ENCODE assay signal across 9 cellular contexts in the genomic region with DNA sequence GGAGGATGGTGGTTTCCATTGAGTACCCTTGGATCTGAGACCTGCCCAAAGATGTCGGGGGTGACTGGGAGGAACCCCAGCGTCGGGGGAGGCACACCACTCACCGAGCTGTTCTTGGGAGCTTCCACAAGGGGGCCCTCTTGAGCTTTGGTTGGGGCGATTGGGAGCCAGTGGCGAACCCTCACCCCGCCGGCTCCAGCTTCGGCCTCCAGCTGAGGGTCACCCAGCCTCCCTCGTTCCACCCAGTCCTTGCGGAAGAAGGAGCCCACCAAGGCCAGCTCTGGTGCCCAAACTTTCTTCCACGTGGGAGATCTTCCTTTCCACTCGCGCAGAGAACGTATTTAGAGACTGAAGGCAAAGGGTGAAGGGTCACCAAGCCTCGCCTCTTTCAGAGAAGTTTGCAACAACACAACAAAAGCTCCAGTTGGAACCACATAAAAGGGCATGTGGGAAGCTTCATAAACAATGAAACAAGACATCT. TPM values are rescaled to one million over a fixed set of nuclear protein-coding genes. Genes with fewer than 3 reads are reported as not detected.
DNase-seq lines count a peak whose midpoint lies in the region; ATAC-seq, FAIRE-seq and TF ChIP-seq lines count a peak whose summit lies in the region.
"Had no signal": no experiment of that assay in that cellular context is flagged by ENCODE, and none has a peak within 500 bp of the region (broad histone marks: within the 10 kb centered on the region; RNA-seq: fewer than 3 reads in every experiment).

No MANE protein-coding gene starts in this region.

- CTCF ChIA-PET in HepG2 (lab: Yijun Ruan, JAX; ENCODE audit: low intra/inter-chr PET ratio, low total read pairs): interaction anchor here (1.1 to 1.8 kb wide), 2 partner anchors 357 to 371 kb away, joined by 7 to 12 read pairs; a partner anchor contains a TSS

- H3K9me3 ChIP-seq in HepG2 (ENCODE audit: low read length): peaks cover 19% of the 10 kb centered on the region

- H3K27me3 ChIP-seq in HepG2 (ENCODE audit: control insufficient read depth in 1 of 2, insufficient read depth in 2 of 2, low read length in 2 of 2): peaks cover 0 to 21% of the 10 kb centered on the region in 2 experiments; a peak in 1 of 5 replicates

- FAIRE-seq in HepG2 (lab: Jason Lieb, UNC): peak; percentile 26
- FAIRE-seq: A204.1 had no signal

- peak; percentile 87 for ATAC-seq in HepG2
- ATAC-seq in HG02852 (IDR thresholded peaks at IDR 0.05; ENCODE audit: unreplicated experiment): no peak

- no peak overlapping the region for H3K4me3 ChIP-seq in HepG2 (replicated peaks in 1 of 3; ENCODE audit: insufficient read depth in 1 of 3, low read depth in 2 of 3, low read length in 3 of 3)

- H3K9ac ChIP-seq in HepG2 (ENCODE audit: insufficient read depth, low read depth, low read length): no peak overlapping the region

- H3K79me2 ChIP-seq in HepG2 (ENCODE audit: insufficient read depth, low read length): no peaks in the 10 kb centered on the region

- TF ChIP-seq POLR2A in HepG2 (IDR thresholded peaks at IDR 0.05; ENCODE audit: insufficient read depth in 1 of 2, low read depth in 2 of 2, low read length in 2 of 2): no peak

- no peak overlapping the region for H2AFZ ChIP-seq in HepG2 (ENCODE audit: low read length)

- POLR2A ChIA-PET in HepG2 (lab: Yijun Ruan, JAX): no interaction called here

- no peaks in the 10 kb centered on the region for H3K36me3 ChIP-seq in HepG2 (replicated peaks in 1 of 2; ENCODE audit: control insufficient read depth in 1 of 2, insufficient read depth in 2 of 2, low read length in 2 of 2)

- TF ChIP-seq EP300 in HepG2 (IDR thresholded peaks at IDR 0.05; ENCODE audit: low read depth in 2 of 2, low read length in 2 of 2) (no peak), HepG2 (CRISPR knock-in tag; IDR thresholded peaks at IDR 0.05; ENCODE audit: borderline replicate concordance) (no peak)

- no peak overlapping the region for H3K4me3 Mint-ChIP-seq in brain

- H3K27ac Mint-ChIP-seq in brain: peak overlapping the region in 1 of 5 experiments; percentile 37

- no TSS peak for BruUV-seq in HepG2 (replicated peaks; lab: Mats Ljungman, UMichigan)

- H3K27me3 Mint-ChIP-seq in brain: peaks cover 4% of the 10 kb centered on the region

- H3K27ac ChIP-seq in HepG2 (ENCODE audit: extremely low read length, insufficient read depth, low read length): no peak overlapping the region

- peaks cover 44% of the 10 kb centered on the region for H3K36me3 Mint-ChIP-seq in brain

- in situ Hi-C loops in HepG2 (cut with HindIII; ENCODE audit: extremely low pct_ligation_motif_present, low pct_unique_long_range_greater_than_20kb): loop anchor here (10.0 kb wide), 1 partner anchor 363 kb away; no protein-coding TSS in a partner anchor

- H4K20me1 ChIP-seq in HepG2 (ENCODE audit: insufficient read depth, low read length): no peaks in the 10 kb centered on the region

- H3K4me1 Mint-ChIP-seq in brain: peaks cover 6% of the 10 kb centered on the region

- H3K9me3 Mint-ChIP-seq in brain: peaks cover 43 to 67% (median 54%) of the 10 kb centered on the region in 5 experiments

- WGBS in HepG2 (ENCODE audit: low lambda C conversion rate): 26% methylated on average over 12 of the region's 16 CpGs

- DNase-seq in DMS 273 (lab: John Stamatoyannopoulos, UW; ENCODE audit: unreplicated experiment): peak; percentile 70
- DNase-seq in DMS 273 treated with DMSO at 0.1 percent for 48 hours (lab: John Stamatoyannopoulos, UW): no peak
- peak; percentile 79 for DNase-seq in SW480 (ENCODE audit: low spot score)
- DNase-seq in HepG2 (ENCODE audit: low spot score): peak; percentile 42
- DNase-seq in stimulated activated CD8-positive, alpha-beta memory T cell treated with anti-CD3 and anti-CD28 coated beads, Interleukin-15, amount 100 ng/mL, for 48 hours (ENCODE audit: low read depth in 2 of 2): peak; percentile 35 to 47
- no peak for DNase-seq in cortex of kidney (lab: John Stamatoyannopoulos, UW)

- intact Hi-C loops in HepG2 (cut with micrococcal nuclease; ENCODE audit: unreplicated experiment): no loop called here

- no peaks in the 10 kb centered on the region for H3K4me1 ChIP-seq in HepG2 (ENCODE audit: insufficient read depth, low read length)

- H3K4me2 ChIP-seq in HepG2 (ENCODE audit: low read depth, low read length): no peak overlapping the region

- TF ChIP-seq CTCF in brain (conservative IDR thresholded peaks at IDR 0.05) (peak; percentile 27 to 57), HepG2 (CRISPR knock-in tag; IDR thresholded peaks at IDR 0.05) (peak; percentile 66)

- TF ChIP-seq RAD21 in HepG2 (CRISPR knock-in tag; IDR thresholded peaks at IDR 0.05): peak; percentile 83

TF ChIP-seq in HepG2, 621 proteins besides CTCF, POLR2A, EP300 and RAD21 (continues in another document):
- TF ChIP-seq SNAI1 (CRISPR knock-in tag; IDR thresholded peaks at IDR 0.05; ENCODE audit: borderline replicate concordance): no peak
- no peak for TF ChIP-seq HNF4A (CRISPR knock-in tag; IDR thresholded peaks at IDR 0.05)
- TF ChIP-seq MAZ (IDR thresholded peaks at IDR 0.05; ENCODE audit: borderline replicate concordance, low read depth, low read length): peak; percentile 39; the same call in 1 of the 2 replicates
- no peak for TF ChIP-seq MAZ (CRISPR knock-in tag; IDR thresholded peaks at IDR 0.05; ENCODE audit: low read depth)
- TF ChIP-seq, protein P1, sequence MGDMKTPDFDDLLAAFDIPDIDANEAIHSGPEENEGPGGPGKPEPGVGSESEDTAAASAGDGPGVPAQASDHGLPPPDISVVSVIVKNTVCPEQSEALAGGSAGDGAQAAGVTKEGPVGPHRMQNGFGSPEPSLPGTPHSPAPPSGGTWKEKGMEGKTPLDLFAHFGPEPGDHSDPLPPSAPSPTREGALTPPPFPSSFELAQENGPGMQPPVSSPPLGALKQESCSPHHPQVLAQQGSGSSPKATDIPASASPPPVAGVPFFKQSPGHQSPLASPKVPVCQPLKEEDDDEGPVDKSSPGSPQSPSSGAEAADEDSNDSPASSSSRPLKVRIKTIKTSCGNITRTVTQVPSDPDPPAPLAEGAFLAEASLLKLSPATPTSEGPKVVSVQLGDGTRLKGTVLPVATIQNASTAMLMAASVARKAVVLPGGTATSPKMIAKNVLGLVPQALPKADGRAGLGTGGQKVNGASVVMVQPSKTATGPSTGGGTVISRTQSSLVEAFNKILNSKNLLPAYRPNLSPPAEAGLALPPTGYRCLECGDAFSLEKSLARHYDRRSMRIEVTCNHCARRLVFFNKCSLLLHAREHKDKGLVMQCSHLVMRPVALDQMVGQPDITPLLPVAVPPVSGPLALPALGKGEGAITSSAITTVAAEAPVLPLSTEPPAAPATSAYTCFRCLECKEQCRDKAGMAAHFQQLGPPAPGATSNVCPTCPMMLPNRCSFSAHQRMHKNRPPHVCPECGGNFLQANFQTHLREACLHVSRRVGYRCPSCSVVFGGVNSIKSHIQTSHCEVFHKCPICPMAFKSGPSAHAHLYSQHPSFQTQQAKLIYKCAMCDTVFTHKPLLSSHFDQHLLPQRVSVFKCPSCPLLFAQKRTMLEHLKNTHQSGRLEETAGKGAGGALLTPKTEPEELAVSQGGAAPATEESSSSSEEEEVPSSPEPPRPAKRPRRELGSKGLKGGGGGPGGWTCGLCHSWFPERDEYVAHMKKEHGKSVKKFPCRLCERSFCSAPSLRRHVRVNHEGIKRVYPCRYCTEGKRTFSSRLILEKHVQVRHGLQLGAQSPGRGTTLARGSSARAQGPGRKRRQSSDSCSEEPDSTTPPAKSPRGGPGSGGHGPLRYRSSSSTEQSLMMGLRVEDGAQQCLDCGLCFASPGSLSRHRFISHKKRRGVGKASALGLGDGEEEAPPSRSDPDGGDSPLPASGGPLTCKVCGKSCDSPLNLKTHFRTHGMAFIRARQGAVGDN (CRISPR knock-in tag; IDR thresholded peaks at IDR 0.05): peak; percentile 24; the same call in 1 of the 2 replicates
- TF ChIP-seq, protein P2, sequence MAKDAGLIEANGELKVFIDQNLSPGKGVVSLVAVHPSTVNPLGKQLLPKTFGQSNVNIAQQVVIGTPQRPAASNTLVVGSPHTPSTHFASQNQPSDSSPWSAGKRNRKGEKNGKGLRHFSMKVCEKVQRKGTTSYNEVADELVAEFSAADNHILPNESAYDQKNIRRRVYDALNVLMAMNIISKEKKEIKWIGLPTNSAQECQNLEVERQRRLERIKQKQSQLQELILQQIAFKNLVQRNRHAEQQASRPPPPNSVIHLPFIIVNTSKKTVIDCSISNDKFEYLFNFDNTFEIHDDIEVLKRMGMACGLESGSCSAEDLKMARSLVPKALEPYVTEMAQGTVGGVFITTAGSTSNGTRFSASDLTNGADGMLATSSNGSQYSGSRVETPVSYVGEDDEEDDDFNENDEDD (CRISPR knock-in tag; IDR thresholded peaks at IDR 0.05; ENCODE audit: borderline replicate concordance): 0 out of 2 replicates have a peak, but pooled peaks have one; percentile 20

RNA-seq across cellular contexts. Expression of a gene that starts 33.6 kb away (rescaled TPM):
- 1.4 TPM for polyA plus RNA-seq in brain (ENCODE audit: insufficient read depth, low read depth, low replicate concordance)
- not detected in 2 replicates for total RNA-seq in HepG2 (2016; rRNA removed; fragmentation: Illumina TruSeq; extraction: Trizol)
- total RNA-seq in HepG2 (2016; cell fraction: cytosol; rRNA removed; fragmentation: Illumina TruSeq; extraction: Trizol; ENCODE audit: low read depth): not detected in 2 replicates
- total RNA-seq in HepG2 (2016; cell fraction: insoluble cytoplasmic fraction; rRNA removed; fragmentation: Illumina TruSeq; extraction: Trizol): not detected in 2 replicates
- not detected in 2 replicates for total RNA-seq in HepG2 (2016; cell fraction: membrane; rRNA removed; fragmentation: Illumina TruSeq; extraction: Trizol)
- total RNA-seq in HepG2 (2016; cell fraction: nucleus; rRNA removed; fragmentation: Illumina TruSeq; extraction: Trizol): not detected in 2 replicates
- not detected in 2 replicates for polyA plus RNA-seq in HepG2 (2011; rRNA removed)
- polyA plus RNA-seq in HepG2 (2011; cell fraction: cytosol; rRNA removed): not detected in 2 replicates
- not detected in 2 replicates for polyA plus RNA-seq in HepG2 (2011; cell fraction: nucleus; rRNA removed)
- polyA plus RNA-seq in HepG2 (2012): not detected in 2 replicates
- polyA plus RNA-seq in HepG2 (2016; cell fraction: cytosol; fragmentation: Illumina TruSeq; extraction: Trizol; ENCODE audit: low read depth): not detected in 2 replicates
- polyA plus RNA-seq in HepG2 (2016; cell fraction: insoluble cytoplasmic fraction; fragmentation: Illumina TruSeq; extraction: Trizol; ENCODE audit: low read depth): not detected in 2 replicates
- not detected in 2 replicates for polyA plus RNA-seq in HepG2 (2016; cell fraction: membrane; fragmentation: Illumina TruSeq; extraction: Trizol; ENCODE audit: low read depth)
- polyA plus RNA-seq in HepG2 (2016; cell fraction: nucleus; fragmentation: Illumina TruSeq; extraction: Trizol; ENCODE audit: insufficient read depth, low read depth): not detected in 2 replicates
- 0.09 TPM in 1 of 2 replicates, not detected in the other for polyA minus RNA-seq in HepG2 (2011; rRNA and poly(A)+ RNA removed; ENCODE audit: low replicate concordance)
- polyA minus RNA-seq in HepG2 (2011; cell fraction: cytosol; rRNA and poly(A)+ RNA removed): not detected in 2 replicates
- polyA minus RNA-seq in HepG2 (2011; cell fraction: nucleus; rRNA and poly(A)+ RNA removed): not detected in 2 replicates

Comparison
In these comparisons a context has a peak if more than half of its experiments do, and no peak if none do; other contexts are left out.
1. DNase-seq: peak in DMS 273 (single experiment), SW480 (single experiment), HepG2 (single experiment) and stimulated activated CD8-positive, alpha-beta memory T cell treated with anti-CD3 and anti-CD28 coated beads, Interleukin-15, amount 100 ng/mL, for 48 hours (2 of 2); none in DMS 273 treated with DMSO at 0.1 percent for 48 hours (single experiment) and cortex of kidney (single experiment).